8 cellular contexts compared by ENCODE assay signal in genomic region chr1:178055779-178056471, GRCh38. TPM values are rescaled to one million over a fixed set of nuclear protein-coding genes. Genes with fewer than 3 reads are reported as not detected.
A peak's percentile ranks its signal among the peaks of the same experiment; 100 is the strongest.
DNase-seq lines count a peak whose midpoint lies in the region; TF ChIP-seq lines count a peak whose summit lies in the region.

No MANE protein-coding gene starts in this region.

- H3K4me3 ChIP-seq in GM12864 (ENCODE audit: low read depth, low read length) (no peak overlapping the region), mammary epithelial cell (replicated peaks in 1 of 3; ENCODE audit: insufficient read depth in 1 of 3, low read depth in 2 of 3, low read length in 3 of 3) (no peak overlapping the region), mucosa of rectum (ENCODE audit: low read length in 2 of 2) (no peak overlapping the region)

- H3K9ac ChIP-seq in mammary epithelial cell (ENCODE audit: insufficient read depth, low read length) = no peak overlapping the region
- H3K9ac ChIP-seq in mucosa of rectum (ENCODE audit: low read depth in 1 of 2, low read length in 2 of 2) = peak overlapping the region in 1 of 2 donors; percentile 42

- BruUV-seq in mammary epithelial cell (replicated peaks; lab: Mats Ljungman, UMichigan) = no TSS peak

- TF ChIP-seq CTCF in GM12864 (IDR thresholded peaks at IDR 0.05; ENCODE audit: low read depth, low read length, missing control alignments) (no peak), mammary epithelial cell (conservative IDR thresholded peaks at IDR 0.05 in 1 of 2, IDR thresholded peaks at IDR 0.05 in 1 of 2; ENCODE audit: extremely low read depth in 1 of 2, insufficient read depth in 1 of 2, low read depth in 1 of 2, low read length in 2 of 2) (peak in 1 of 2 donors; percentile 22)

- H3K27ac ChIP-seq in mammary epithelial cell (ENCODE audit: insufficient read depth, low read depth, low read length) (no peak overlapping the region), mucosa of rectum (ENCODE audit: low read depth in 2 of 2, low read length in 2 of 2) (peak overlapping the region; percentile 1 to 57)

- H3K4me2 ChIP-seq in mammary epithelial cell (ENCODE audit: insufficient read depth, low read depth, low read length) = no peak overlapping the region

- no peaks in the 10 kb centered on the region for H3K79me2 ChIP-seq in mammary epithelial cell (ENCODE audit: insufficient read depth, low read length)

- H3K4me1 ChIP-seq in mammary epithelial cell (ENCODE audit: insufficient read depth, low read length) = peaks cover 43% of the 10 kb centered on the region
- H3K4me1 ChIP-seq in mucosa of rectum (ENCODE audit: control insufficient read depth in 2 of 2, insufficient read depth in 2 of 2, low read length in 2 of 2) = peaks cover 16 to 47% of the 10 kb centered on the region in 2 donors

- DNase-seq in GM12864 (ENCODE audit: low read depth) = peak; percentile 24
- DNase-seq in H4 (ENCODE audit: low spot score) = peak; percentile 44
- DNase-seq in KG1 (lab: John Stamatoyannopoulos, UW) = peak; percentile 44
- DNase-seq in mammary epithelial cell = no peak
- DNase-seq in T1000 (lab: John Stamatoyannopoulos, UW) = no peak
- no peak for DNase-seq in amniotic stem cell (lab: John Stamatoyannopoulos, UW)
- no peak for DNase-seq in middle frontal gyrus (ENCODE audit: extremely low spot score, low spot score)

- H4K20me1 ChIP-seq in mammary epithelial cell (ENCODE audit: insufficient read depth, low read length) = no peaks in the 10 kb centered on the region

- no peaks in the 10 kb centered on the region for H3K36me3 ChIP-seq in mammary epithelial cell (ENCODE audit: insufficient read depth, low read length)
- no peaks in the 10 kb centered on the region for H3K36me3 ChIP-seq in mucosa of rectum (ENCODE audit: control insufficient read depth in 2 of 2, insufficient read depth in 2 of 2, low read length in 2 of 2)

- dilution Hi-C loops in mammary epithelial cell (cut with HindIII; ENCODE audit: low sequenced_read_pairs) = no loop called here

- H2AFZ ChIP-seq in mammary epithelial cell (ENCODE audit: low read depth, low read length) = peak overlapping the region; percentile 82

- H3K27me3 ChIP-seq in mammary epithelial cell (ENCODE audit: insufficient read depth, low read length) (no peaks in the 10 kb centered on the region), mucosa of rectum (ENCODE audit: control insufficient read depth in 2 of 2, insufficient read depth in 2 of 2, low read length in 2 of 2) (no peaks in the 10 kb centered on the region)

- CTCF ChIA-PET in mammary epithelial cell (lab: Charles Lee; ENCODE audit: low non-redundant PET) = interaction anchor here (0.6 kb wide), 1 partner anchor 293 kb away, joined by 7 read pairs; no protein-coding TSS in a partner anchor

- H3K9me3 ChIP-seq in mammary epithelial cell (replicated peaks; ENCODE audit: insufficient read depth, low read length) = no peaks in the 10 kb centered on the region
- no peaks in the 10 kb centered on the region for H3K9me3 ChIP-seq in mucosa of rectum (ENCODE audit: control insufficient read depth in 2 of 2, low read length in 2 of 2)

- in situ Hi-C loops in mammary epithelial cell (cut with MboI; ENCODE audit: low sequenced_read_pairs in 2 of 2) = no loop called here

- WGBS in mammary epithelial cell (ENCODE audit: low coverage, missing lambda C conversion rate) = 85% methylated on average over 6 of the region's 8 CpGs

- intact Hi-C loops in mammary epithelial cell (cut with micrococcal nuclease) = loop anchor here (1.0 kb wide), 1 partner anchor 227 kb away; no protein-coding TSS in a partner anchor

RNA-seq across cellular contexts. Expression of gene RASAL2, which starts 38.0 kb away (rescaled TPM):
- total RNA-seq in H4 (2014; rRNA removed; shearing (Covaris generic)) = 3.6 and 5.3 TPM in 2 replicates
- 10 to 100 TPM; 45.3 to 53.7 TPM for total RNA-seq in mammary epithelial cell
- polyA plus RNA-seq in mammary epithelial cell = 34.0 TPM
- 61.1 TPM for polyA minus RNA-seq in mammary epithelial cell

Comparison
In these comparisons a context has a peak if more than half of its experiments do, and no peak if none do; other contexts are left out.
1. DNase-seq: peak in GM12864 (single experiment), H4 (single experiment) and KG1 (single experiment); none in mammary epithelial cell (single experiment), T1000 (single experiment), amniotic stem cell (single experiment) and middle frontal gyrus (single experiment).